ENCODE assay signal across 27 cellular contexts in the genomic region with DNA sequence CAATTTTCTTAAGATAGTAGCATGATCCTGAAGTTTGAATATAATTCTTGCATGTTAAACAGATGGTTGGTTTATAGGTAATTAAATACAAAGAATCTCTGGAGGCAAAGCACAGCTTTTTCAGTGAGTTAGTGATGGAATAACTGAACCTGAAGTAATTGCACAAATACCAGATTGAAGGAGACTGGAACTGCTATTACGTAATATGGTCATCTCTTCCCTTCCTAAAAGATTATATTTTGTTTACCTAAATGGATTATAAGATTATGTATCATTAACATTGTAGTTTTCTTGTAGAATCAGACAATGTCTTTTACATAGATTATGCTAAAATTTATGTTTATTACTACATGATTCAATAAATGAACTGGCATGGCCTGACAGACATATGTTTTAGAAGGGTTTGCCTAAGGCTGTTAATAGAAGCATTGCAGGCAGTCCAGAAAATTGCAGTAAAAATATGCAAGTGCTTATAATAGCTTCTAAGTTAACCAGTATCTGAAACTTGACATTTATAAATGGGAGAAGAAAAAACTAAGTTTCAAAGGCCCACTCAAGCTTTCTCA. TPM values are rescaled to one million over a fixed set of nuclear protein-coding genes. Genes with fewer than 3 reads are reported as not detected.
"Had no signal": no experiment of that assay in that cellular context is flagged by ENCODE, and none has a peak within 500 bp of the region (broad histone marks: within the 10 kb centered on the region; RNA-seq: fewer than 3 reads in every experiment).

No MANE protein-coding gene starts in this region.

- H3K27ac Mint-ChIP-seq: activated CD8-positive, alpha-beta T cell treated with anti-CD3 and anti-CD28 coated beads, Interleukin-2, amount 10 ng/mL, durations not matched to agents 7 days and 5 days; activated naive CD8-positive, alpha-beta T cell treated with anti-CD3 and anti-CD28 coated beads, Interleukin-2, amount 10 ng/mL, durations not matched to agents 7 days and 5 days; T-helper 17 cell; WTC11 had no signal

- H3K9me3 ChIP-seq: adrenal gland, colonic mucosa, Peyer's patch, SJCRH30 had no signal

- H3K36me3 ChIP-seq: adrenal gland, colonic mucosa, Peyer's patch, SJCRH30 had no signal

- H3K4me1 Mint-ChIP-seq: activated naive CD8-positive, alpha-beta T cell treated with anti-CD3 and anti-CD28 coated beads, Interleukin-2, amount 10 ng/mL, durations not matched to agents 7 days and 5 days; T-helper 17 cell had no signal

- H3K4me1 ChIP-seq: adrenal gland, colonic mucosa, Peyer's patch, SJCRH30 had no signal

- H3K4me3 ChIP-seq: adrenal gland, colonic mucosa, Peyer's patch, SJCRH30 had no signal

- H3K27ac ChIP-seq: adrenal gland, colonic mucosa, Peyer's patch, RWPE1, SJCRH30 had no signal

- H3K27me3 ChIP-seq: adrenal gland, colonic mucosa, Peyer's patch, SJCRH30 had no signal

- ATAC-seq: activated CD8-positive, alpha-beta T cell treated with anti-CD3 and anti-CD28 coated beads, Interleukin-2, amount 10 ng/mL, durations not matched to agents 7 days and 5 days; T-helper 17 cell; WTC11 had no signal

- H3K36me3 Mint-ChIP-seq: activated naive CD8-positive, alpha-beta T cell treated with anti-CD3 and anti-CD28 coated beads, Interleukin-2, amount 10 ng/mL, durations not matched to agents 7 days and 5 days; WTC11 had no signal

- DNase-seq: activated CD4-positive, alpha-beta T cell treated with anti-CD3 and anti-CD28 coated beads for 48 hours; activated CD4-positive, alpha-beta T cell treated with anti-CD3 and anti-CD28 coated beads, Interleukin-2, amount 50 U/mL, for 4 hours; activated CD4-positive, CD25-positive, alpha-beta regulatory T cell treated with anti-CD3 and anti-CD28 coated beads, Interleukin-2, amount 50 U/mL, for 72 hours; activated CD8-positive, alpha-beta memory T cell treated with anti-CD3 and anti-CD28 coated beads, Interleukin-2, amount 50 U/mL, for 48 hours; activated CD8-positive, alpha-beta T cell treated with anti-CD3 and anti-CD28 coated beads, Interleukin-2, amount 10 ng/mL, durations not matched to agents 7 days and 5 days; activated naive CD4-positive, alpha-beta T cell treated with anti-CD3 and anti-CD28 coated beads, Interleukin-2, amount 50 U/mL, for 16 hours; activated naive CD8-positive, alpha-beta T cell treated with anti-CD3 and anti-CD28 coated beads, Interleukin-2, amount 10 ng/mL, durations not matched to agents 7 days and 5 days; activated T-cell treated with anti-CD3 and anti-CD28 coated beads, Interleukin-2, amount 50 U/mL, for 1 hour; adrenal gland; anterior cingulate cortex; colonic mucosa; NCI-H1048; NCI-H1417 treated with DMSO at 0.1 percent for 48 hours; NCI-H187; NCI-H2081; NCI-H2227 treated with DMSO at 0.1 percent for 48 hours; NCI-H510A; NCI-H526 treated with DMSO at 0.1 percent for 48 hours; NK-92 treated with Interleukin-12 subunit alpha and Interleukin-12 subunit beta, amount 100 ng/mL, for 24 hours; Peyer's patch; Right ventricle myocardium superior; SJCRH30; T-helper 17 cell; T-helper 9 cell had no signal

- H3K4me3 Mint-ChIP-seq: activated CD8-positive, alpha-beta T cell treated with anti-CD3 and anti-CD28 coated beads, Interleukin-2, amount 10 ng/mL, durations not matched to agents 7 days and 5 days; activated naive CD8-positive, alpha-beta T cell treated with anti-CD3 and anti-CD28 coated beads, Interleukin-2, amount 10 ng/mL, durations not matched to agents 7 days and 5 days; T-helper 17 cell; WTC11 had no signal

RNA-seq across cellular contexts. Expression of a gene that starts 35.8 kb away (rescaled TPM):
- total RNA-seq: activated CD8-positive, alpha-beta T cell treated with anti-CD3 and anti-CD28 coated beads, Interleukin-2, amount 10 ng/mL, durations not matched to agents 7 days and 5 days; activated naive CD8-positive, alpha-beta T cell treated with anti-CD3 and anti-CD28 coated beads, Interleukin-2, amount 10 ng/mL, durations not matched to agents 7 days and 5 days; LHCN-M2; Right ventricle myocardium superior; T-helper 17 cell had no signal
